Comparison of ENCODE assay signal across 10 cellular contexts in genomic region chr19:45630463-45630862, GRCh38. TPM values are rescaled to one million over a fixed set of nuclear protein-coding genes. Genes with fewer than 3 reads are reported as not detected.
DNase-seq lines count a peak whose midpoint lies in the region; ATAC-seq, FAIRE-seq and TF ChIP-seq lines count a peak whose summit lies in the region.
"Had no signal": no experiment of that assay in that cellular context is flagged by ENCODE, and none has a peak within 500 bp of the region (broad histone marks: within the 10 kb centered on the region; RNA-seq: fewer than 3 reads in every experiment).

No MANE protein-coding gene starts in this region.

- 92 to 97% methylated on average over 2 of the region's 2 CpGs for WGBS in thyroid gland, 2 donors

- POLR2A ChIA-PET in activated CD8-positive, alpha-beta T cell treated with anti-CD3 and anti-CD28 coated beads for 36 hours (lab: Charles Lee): interaction anchor here (1.3 to 3.4 kb wide), 3 partner anchors 8 to 11 kb away, joined by 7 to 25 read pairs (median 9); no protein-coding TSS in a partner anchor
- POLR2A ChIA-PET in activated CD8-positive, alpha-beta T cell treated with anti-CD3 and anti-CD28 coated beads, Interleukin-2, amount 10 ng/mL, durations not matched to agents 7 days and 5 days (lab: Charles Lee): interaction anchor here (1.8 kb wide), 1 partner anchor 11 kb away, joined by 8 read pairs; no protein-coding TSS in a partner anchor

- H3K4me3 Mint-ChIP-seq in activated CD8-positive, alpha-beta T cell treated with anti-CD3 and anti-CD28 coated beads for 36 hours: no peak overlapping the region
- no peak overlapping the region for H3K4me3 Mint-ChIP-seq in activated CD8-positive, alpha-beta T cell treated with anti-CD3 and anti-CD28 coated beads, Interleukin-2, amount 10 ng/mL, durations not matched to agents 7 days and 5 days
- H3K4me3 Mint-ChIP-seq: memory B cell had no signal

- H3K4me3 ChIP-seq in MG63: no peak overlapping the region
- H3K4me3 ChIP-seq in bronchial epithelial cell (ENCODE audit: low read depth, low read length): no peak overlapping the region
- H3K4me3 ChIP-seq in thyroid gland (replicated peaks in 1 of 3): no peak overlapping the region

- peak; percentile 92 for ATAC-seq in activated CD8-positive, alpha-beta T cell treated with anti-CD3 and anti-CD28 coated beads for 36 hours
- no peak for ATAC-seq in activated CD8-positive, alpha-beta T cell treated with anti-CD3 and anti-CD28 coated beads, Interleukin-2, amount 10 ng/mL, durations not matched to agents 7 days and 5 days

- no peak for TF ChIP-seq POLR2A in thyroid gland (IDR thresholded peaks at IDR 0.05)

- H3K36me3 ChIP-seq in MG63 (peaks cover 31% of the 10 kb centered on the region), bronchial epithelial cell (ENCODE audit: control insufficient read depth, insufficient read depth, low read length) (peaks cover 21% of the 10 kb centered on the region), thyroid gland (peaks cover 0 to 8% of the 10 kb centered on the region in 2 donors)

- H3K27ac Mint-ChIP-seq in activated CD8-positive, alpha-beta T cell treated with anti-CD3 and anti-CD28 coated beads for 36 hours: peak overlapping the region; percentile 80
- no peak overlapping the region for H3K27ac Mint-ChIP-seq in activated CD8-positive, alpha-beta T cell treated with anti-CD3 and anti-CD28 coated beads, Interleukin-2, amount 10 ng/mL, durations not matched to agents 7 days and 5 days
- H3K27ac Mint-ChIP-seq: memory B cell had no signal

- no peaks in the 10 kb centered on the region for H3K9me3 ChIP-seq in MG63
- no peaks in the 10 kb centered on the region for H3K9me3 ChIP-seq in thyroid gland

- peaks cover 19% of the 10 kb centered on the region for H3K4me1 Mint-ChIP-seq in activated CD8-positive, alpha-beta T cell treated with anti-CD3 and anti-CD28 coated beads for 36 hours (ENCODE audit: low read depth)
- H3K4me1 Mint-ChIP-seq in activated CD8-positive, alpha-beta T cell treated with anti-CD3 and anti-CD28 coated beads, Interleukin-2, amount 10 ng/mL, durations not matched to agents 7 days and 5 days (ENCODE audit: low read depth): peaks cover 6% of the 10 kb centered on the region
- H3K4me1 Mint-ChIP-seq: memory B cell had no signal

- H3K36me3 Mint-ChIP-seq in activated CD8-positive, alpha-beta T cell treated with anti-CD3 and anti-CD28 coated beads for 36 hours (ENCODE audit: low read depth): peaks cover 37% of the 10 kb centered on the region
- H3K36me3 Mint-ChIP-seq in activated CD8-positive, alpha-beta T cell treated with anti-CD3 and anti-CD28 coated beads, Interleukin-2, amount 10 ng/mL, durations not matched to agents 7 days and 5 days (ENCODE audit: low read depth): peaks cover 33% of the 10 kb centered on the region

- intact Hi-C loops in activated CD8-positive, alpha-beta T cell treated with anti-CD3 and anti-CD28 coated beads for 36 hours (cut with micrococcal nuclease): no loop called here
- intact Hi-C loops in thyroid gland (cut with DNase I): no loop called here

- H3K27me3 ChIP-seq in MG63: no peaks in the 10 kb centered on the region
- H3K27me3 ChIP-seq in bronchial epithelial cell (ENCODE audit: control insufficient read depth, insufficient read depth, low read length): no peaks in the 10 kb centered on the region
- H3K27me3 ChIP-seq in thyroid gland: no peaks in the 10 kb centered on the region

- H3K27me3 Mint-ChIP-seq in activated CD8-positive, alpha-beta T cell treated with anti-CD3 and anti-CD28 coated beads for 36 hours: no peaks in the 10 kb centered on the region
- no peaks in the 10 kb centered on the region for H3K27me3 Mint-ChIP-seq in activated CD8-positive, alpha-beta T cell treated with anti-CD3 and anti-CD28 coated beads, Interleukin-2, amount 10 ng/mL, durations not matched to agents 7 days and 5 days (ENCODE audit: low read depth)
- H3K27me3 Mint-ChIP-seq: memory B cell had no signal

- H3K9me3 Mint-ChIP-seq in activated CD8-positive, alpha-beta T cell treated with anti-CD3 and anti-CD28 coated beads for 36 hours: no peaks in the 10 kb centered on the region
- no peaks in the 10 kb centered on the region for H3K9me3 Mint-ChIP-seq in activated CD8-positive, alpha-beta T cell treated with anti-CD3 and anti-CD28 coated beads, Interleukin-2, amount 10 ng/mL, durations not matched to agents 7 days and 5 days (ENCODE audit: insufficient read depth)
- H3K9me3 Mint-ChIP-seq: memory B cell had no signal

- CTCF ChIA-PET in activated CD8-positive, alpha-beta T cell treated with anti-CD3 and anti-CD28 coated beads for 36 hours (lab: Charles Lee): interaction anchor here (1.3 to 5.5 kb wide), 2 partner anchors 8 to 12 kb away, joined by 7 to 29 read pairs; partner anchors contain the start of gene EML2
- CTCF ChIA-PET in activated CD8-positive, alpha-beta T cell treated with anti-CD3 and anti-CD28 coated beads, Interleukin-2, amount 10 ng/mL, durations not matched to agents 7 days and 5 days (lab: Charles Lee): interaction anchor here (1.1 to 2.4 kb wide), 5 partner anchors 11 to 145 kb away, joined by 3 to 18 read pairs (median 4); no protein-coding TSS in a partner anchor

- peak; percentile 53 for DNase-seq in activated CD8-positive, alpha-beta T cell treated with anti-CD3 and anti-CD28 coated beads for 36 hours
- no peak for DNase-seq in activated CD8-positive, alpha-beta T cell treated with anti-CD3 and anti-CD28 coated beads, Interleukin-2, amount 10 ng/mL, durations not matched to agents 7 days and 5 days
- peak; percentile 84 for DNase-seq in MG63
- peak; percentile 97 for DNase-seq in bronchial epithelial cell (ENCODE audit: low read depth)
- DNase-seq in renal cortical epithelial cell (ENCODE audit: low read depth): peak; percentile 96
- no peak for DNase-seq in DMS79 (lab: John Stamatoyannopoulos, UW)
- no peak for DNase-seq in thyroid gland
- DNase-seq in NCI-H1092 (lab: John Stamatoyannopoulos, UW): no peak

- no peak overlapping the region for H3K27ac ChIP-seq in thyroid gland
- H3K27ac ChIP-seq: C4-2B had no signal

- H3K4me1 ChIP-seq in thyroid gland: peaks cover 0 to 3% of the 10 kb centered on the region in 2 donors

- no peak for FAIRE-seq in bronchial epithelial cell (lab: Jason Lieb, UNC)

- no peak for TF ChIP-seq CTCF in activated CD8-positive, alpha-beta T cell treated with anti-CD3 and anti-CD28 coated beads for 36 hours (IDR thresholded peaks at IDR 0.05)
- TF ChIP-seq CTCF in bronchial epithelial cell (IDR thresholded peaks at IDR 0.05; ENCODE audit: insufficient read depth, low read length, severe bottlenecking): no peak
- TF ChIP-seq CTCF in thyroid gland (IDR thresholded peaks at IDR 0.05): no peak

RNA-seq across cellular contexts. Expression of gene EML2, which starts 8.7 kb away (rescaled TPM):
- 100 to 1,000 TPM; 103 to 113 TPM for total RNA-seq in activated CD8-positive, alpha-beta T cell treated with anti-CD3 and anti-CD28 coated beads for 36 hours
- 10 to 100 TPM; 93.6 to 97.6 TPM for total RNA-seq in activated CD8-positive, alpha-beta T cell treated with anti-CD3 and anti-CD28 coated beads, Interleukin-2, amount 10 ng/mL, durations not matched to agents 7 days and 5 days
- 10.9 and 22.0 TPM in 2 replicates for total RNA-seq in MG63 (2014; rRNA removed; shearing (Covaris generic); ENCODE audit: low replicate concordance)
- total RNA-seq in bronchial epithelial cell (144 and 153 TPM in 2 replicates), renal cortical epithelial cell (47.4 and 61.3 TPM in 2 replicates), thyroid gland (100 to 1,000 TPM in 1 of 4 donors, 10 to 100 TPM in 3; 33.1 to 148 (median 36.8) TPM)

RNA-seq across cellular contexts. Expression of gene GPR4, which starts 28.5 kb away (rescaled TPM):
- total RNA-seq in activated CD8-positive, alpha-beta T cell treated with anti-CD3 and anti-CD28 coated beads for 36 hours: not detected
- not detected for total RNA-seq in activated CD8-positive, alpha-beta T cell treated with anti-CD3 and anti-CD28 coated beads, Interleukin-2, amount 10 ng/mL, durations not matched to agents 7 days and 5 days
- total RNA-seq in MG63 (2014; rRNA removed; shearing (Covaris generic); ENCODE audit: low replicate concordance): not detected in 2 replicates
- total RNA-seq in bronchial epithelial cell (not detected in 2 replicates), renal cortical epithelial cell (under 0.01 TPM in 1 of 2 replicates, not detected in the other), thyroid gland (1 to 10 TPM; 3.6 to 9.4 (median 5.6) TPM)

RNA-seq across cellular contexts. Expression of gene GIPR, which starts 37.6 kb away (rescaled TPM):
- 1 to 10 TPM; 5.9 to 6.8 TPM for total RNA-seq in activated CD8-positive, alpha-beta T cell treated with anti-CD3 and anti-CD28 coated beads for 36 hours
- 1 to 10 TPM; 7.0 to 9.2 TPM for total RNA-seq in activated CD8-positive, alpha-beta T cell treated with anti-CD3 and anti-CD28 coated beads, Interleukin-2, amount 10 ng/mL, durations not matched to agents 7 days and 5 days
- total RNA-seq in MG63 (2014; rRNA removed; shearing (Covaris generic); ENCODE audit: low replicate concordance): not detected in 2 replicates
- total RNA-seq in bronchial epithelial cell: 0.38 and 0.53 TPM in 2 replicates
- total RNA-seq in renal cortical epithelial cell: 0.50 and 1.0 TPM in 2 replicates
- total RNA-seq in thyroid gland: 1 to 10 TPM in 3 of 4 donors, under 1 TPM in 1; 0.45 to 1.5 (median 1.2) TPM

RNA-seq across cellular contexts. Expression of gene OPA3, which starts 45.9 kb away (rescaled TPM):
- total RNA-seq in activated CD8-positive, alpha-beta T cell treated with anti-CD3 and anti-CD28 coated beads for 36 hours: 10 to 100 TPM; 13.7 to 14.3 TPM
- total RNA-seq in activated CD8-positive, alpha-beta T cell treated with anti-CD3 and anti-CD28 coated beads, Interleukin-2, amount 10 ng/mL, durations not matched to agents 7 days and 5 days: 10 to 100 TPM; 13.4 to 14.9 TPM
- 21.2 and 28.7 TPM in 2 replicates for total RNA-seq in MG63 (2014; rRNA removed; shearing (Covaris generic); ENCODE audit: low replicate concordance)
- total RNA-seq in bronchial epithelial cell: 5.3 and 7.0 TPM in 2 replicates
- total RNA-seq in renal cortical epithelial cell: 8.7 and 14.5 TPM in 2 replicates
- 10 to 100 TPM in 3 of 4 donors, 1 to 10 TPM in 1; 5.4 to 30.8 (median 17.0) TPM for total RNA-seq in thyroid gland

Comparison
In these comparisons a context has a peak if more than half of its experiments do, and no peak if none do; other contexts are left out.
1. DNase-seq: peak in activated CD8-positive, alpha-beta T cell treated with anti-CD3 and anti-CD28 coated beads for 36 hours (single experiment), MG63 (single experiment), bronchial epithelial cell (single experiment) and renal cortical epithelial cell (single experiment); none in activated CD8-positive, alpha-beta T cell treated with anti-CD3 and anti-CD28 coated beads, Interleukin-2, amount 10 ng/mL, durations not matched to agents 7 days and 5 days (single experiment), DMS79 (single experiment), thyroid gland (0 of 2) and NCI-H1092 (single experiment).